Comparison of ENCODE assay signal across 19 cellular contexts in genomic region chr3:110684436-110684835, GRCh38.
A peak's percentile ranks its signal among the peaks of the same experiment; 100 is the strongest.
DNase-seq lines count a peak whose midpoint lies in the region; ATAC-seq and TF ChIP-seq lines count a peak whose summit lies in the region.
"Had no signal": no experiment of that assay in that cellular context is flagged by ENCODE, and none has a peak within 500 bp of the region (broad histone marks: within the 10 kb centered on the region; RNA-seq: fewer than 3 reads in every experiment).

No MANE protein-coding gene starts in this region.

- no peaks in the 10 kb centered on the region for H3K4me1 Mint-ChIP-seq in activated CD8-positive, alpha-beta T cell treated with anti-CD3 and anti-CD28 coated beads for 36 hours (ENCODE audit: low read depth)
- no peaks in the 10 kb centered on the region for H3K4me1 Mint-ChIP-seq in activated naive CD4-positive, alpha-beta T cell treated with anti-CD3 and anti-CD28 coated beads, Interleukin-2, amount 10 ng/mL, durations not matched to agents 7 days and 5 days

- H3K4me1 ChIP-seq in A673 (ENCODE audit: insufficient read depth, low read length, poor library complexity, severe bottlenecking) (no peaks in the 10 kb centered on the region), HUES6 (ENCODE audit: control insufficient read depth, insufficient read depth, low read length) (peaks cover 37% of the 10 kb centered on the region), iPS-18a (ENCODE audit: control insufficient read depth, low read depth, low read length) (peaks cover 38% of the 10 kb centered on the region)

- no peak overlapping the region for H3K4me3 Mint-ChIP-seq in activated CD8-positive, alpha-beta T cell treated with anti-CD3 and anti-CD28 coated beads for 36 hours
- no peak overlapping the region for H3K4me3 Mint-ChIP-seq in activated naive CD4-positive, alpha-beta T cell treated with anti-CD3 and anti-CD28 coated beads, Interleukin-2, amount 10 ng/mL, durations not matched to agents 7 days and 5 days

- H3K9ac ChIP-seq in HUES6 (ENCODE audit: low read length): no peak overlapping the region
- no peak overlapping the region for H3K9ac ChIP-seq in iPS-18a (ENCODE audit: low read length)

- no TSS peak for BruUV-seq in A673 (replicated peaks; lab: Mats Ljungman, UMichigan)

- CTCF ChIA-PET in A673 (lab: Charles Lee): no interaction called here
- CTCF ChIA-PET in activated CD8-positive, alpha-beta T cell treated with anti-CD3 and anti-CD28 coated beads for 36 hours (lab: Charles Lee): no interaction called here
- CTCF ChIA-PET in activated naive CD4-positive, alpha-beta T cell treated with anti-CD3 and anti-CD28 coated beads, Interleukin-2, amount 10 ng/mL, durations not matched to agents 7 days and 5 days (lab: Charles Lee): no interaction called here

- peaks cover 6% of the 10 kb centered on the region for H3K27me3 Mint-ChIP-seq in activated CD8-positive, alpha-beta T cell treated with anti-CD3 and anti-CD28 coated beads for 36 hours
- H3K27me3 Mint-ChIP-seq in activated naive CD4-positive, alpha-beta T cell treated with anti-CD3 and anti-CD28 coated beads, Interleukin-2, amount 10 ng/mL, durations not matched to agents 7 days and 5 days: no peaks in the 10 kb centered on the region

- DNase-seq in A673 (ENCODE audit: low spot score) (peak; percentile 27), dermis blood vessel endothelial cell (peak; percentile 30), ACHN (no peak)
- DNase-seq in activated CD8-positive, alpha-beta T cell treated with anti-CD3 and anti-CD28 coated beads for 36 hours: no peak
- no peak for DNase-seq in activated naive CD4-positive, alpha-beta T cell treated with anti-CD3 and anti-CD28 coated beads, Interleukin-2, amount 10 ng/mL, durations not matched to agents 7 days and 5 days
- DNase-seq: GOT3, KBM-7, MG63, NCI-H1417, NCI-H1694, NCI-H2029 treated with DMSO at 0.1 percent for 48 hours, NCI-H526 treated with DMSO at 0.1 percent for 48 hours, SHP77 treated with DMSO at 0.1 percent for 48 hours had no signal

- H3K36me3 Mint-ChIP-seq in activated CD8-positive, alpha-beta T cell treated with anti-CD3 and anti-CD28 coated beads for 36 hours (ENCODE audit: low read depth): no peaks in the 10 kb centered on the region
- no peaks in the 10 kb centered on the region for H3K36me3 Mint-ChIP-seq in activated naive CD4-positive, alpha-beta T cell treated with anti-CD3 and anti-CD28 coated beads, Interleukin-2, amount 10 ng/mL, durations not matched to agents 7 days and 5 days

- TF ChIP-seq CTCF in A673 (conservative IDR thresholded peaks at IDR 0.05; ENCODE audit: low read depth, low read length): no peak
- TF ChIP-seq CTCF in activated CD8-positive, alpha-beta T cell treated with anti-CD3 and anti-CD28 coated beads for 36 hours (IDR thresholded peaks at IDR 0.05): no peak

- no peak overlapping the region for H3K4me3 ChIP-seq in A673 (ENCODE audit: low read depth, low read length, poor library complexity, severe bottlenecking)
- no peak overlapping the region for H3K4me3 ChIP-seq in HUES6 (ENCODE audit: low read depth, low read length)
- no peak overlapping the region for H3K4me3 ChIP-seq in iPS-18a (ENCODE audit: low read length)
- H3K4me3 ChIP-seq: MG63 had no signal

- H3K9me3 ChIP-seq in A673 (ENCODE audit: low read depth, low read length, poor library complexity, severe bottlenecking): no peaks in the 10 kb centered on the region
- H3K9me3 ChIP-seq in HUES6 (ENCODE audit: control insufficient read depth, insufficient read depth, low read depth, low read length): 0 out of 2 replicates have a peak, but pooled peaks cover 2% of the 10 kb centered on the region
- no peaks in the 10 kb centered on the region for H3K9me3 ChIP-seq in iPS-18a (ENCODE audit: control insufficient read depth, low read depth, low read length)
- H3K9me3 ChIP-seq: MG63 had no signal

- intact Hi-C loops in A673 (cut with micrococcal nuclease; ENCODE audit: unreplicated experiment): no loop called here
- intact Hi-C loops in activated CD8-positive, alpha-beta T cell treated with anti-CD3 and anti-CD28 coated beads for 36 hours (cut with micrococcal nuclease): no loop called here

- no peak overlapping the region for H3K27ac Mint-ChIP-seq in activated CD8-positive, alpha-beta T cell treated with anti-CD3 and anti-CD28 coated beads for 36 hours
- no peak overlapping the region for H3K27ac Mint-ChIP-seq in activated naive CD4-positive, alpha-beta T cell treated with anti-CD3 and anti-CD28 coated beads, Interleukin-2, amount 10 ng/mL, durations not matched to agents 7 days and 5 days

- in situ Hi-C loops in ACHN (cut with HindIII; ENCODE audit: low pct_ligation_motif_present, low pct_unique_long_range_greater_than_20kb, low sequenced_read_pairs): no loop called here

- H3K27me3 ChIP-seq in A673 (replicated peaks; ENCODE audit: insufficient read depth, low read depth, low read length, poor library complexity): no peaks in the 10 kb centered on the region
- no peaks in the 10 kb centered on the region for H3K27me3 ChIP-seq in HUES6 (ENCODE audit: control insufficient read depth, insufficient read depth, low read length)
- no peaks in the 10 kb centered on the region for H3K27me3 ChIP-seq in iPS-18a (ENCODE audit: control insufficient read depth, insufficient read depth, low read length)
- H3K27me3 ChIP-seq: MG63 had no signal

- no peak overlapping the region for H3K27ac ChIP-seq in A673 (ENCODE audit: low read depth, low read length, poor library complexity, severe bottlenecking)
- peak overlapping the region; percentile 75 for H3K27ac ChIP-seq in HUES6 (ENCODE audit: low read depth, low read length)
- H3K27ac ChIP-seq in iPS-18a (ENCODE audit: low read length): peak overlapping the region; percentile 1
- H3K27ac ChIP-seq: 22Rv1 had no signal

- H3K36me3 ChIP-seq in A673 (ENCODE audit: insufficient read depth, low read length, poor library complexity, severe bottlenecking): no peaks in the 10 kb centered on the region
- no peaks in the 10 kb centered on the region for H3K36me3 ChIP-seq in HUES6 (ENCODE audit: control insufficient read depth, insufficient read depth, low read length)
- no peaks in the 10 kb centered on the region for H3K36me3 ChIP-seq in iPS-18a (ENCODE audit: control insufficient read depth, low read depth, low read length)
- H3K36me3 ChIP-seq: MG63 had no signal

- POLR2A ChIA-PET in A673 (lab: Charles Lee; ENCODE audit: low non-redundant PET): no interaction called here
- POLR2A ChIA-PET in activated CD8-positive, alpha-beta T cell treated with anti-CD3 and anti-CD28 coated beads for 36 hours (lab: Charles Lee): no interaction called here

- no peak for ATAC-seq in activated CD8-positive, alpha-beta T cell treated with anti-CD3 and anti-CD28 coated beads for 36 hours
- ATAC-seq: HCT116, HepG2, Panc1 had no signal

- H3K9me3 Mint-ChIP-seq in activated CD8-positive, alpha-beta T cell treated with anti-CD3 and anti-CD28 coated beads for 36 hours: no peaks in the 10 kb centered on the region
- H3K9me3 Mint-ChIP-seq in activated naive CD4-positive, alpha-beta T cell treated with anti-CD3 and anti-CD28 coated beads, Interleukin-2, amount 10 ng/mL, durations not matched to agents 7 days and 5 days: no peaks in the 10 kb centered on the region

Comparison
In these comparisons a context has a peak if more than half of its experiments do, and no peak if none do; other contexts are left out.
1. DNase-seq: peak in A673 (single experiment) and dermis blood vessel endothelial cell (single experiment); none in activated CD8-positive, alpha-beta T cell treated with anti-CD3 and anti-CD28 coated beads for 36 hours (single experiment), ACHN (single experiment) and activated naive CD4-positive, alpha-beta T cell treated with anti-CD3 and anti-CD28 coated beads, Interleukin-2, amount 10 ng/mL, durations not matched to agents 7 days and 5 days (single experiment).